Comparison of ENCODE assay signal across 8 cellular contexts in the genomic region with DNA sequence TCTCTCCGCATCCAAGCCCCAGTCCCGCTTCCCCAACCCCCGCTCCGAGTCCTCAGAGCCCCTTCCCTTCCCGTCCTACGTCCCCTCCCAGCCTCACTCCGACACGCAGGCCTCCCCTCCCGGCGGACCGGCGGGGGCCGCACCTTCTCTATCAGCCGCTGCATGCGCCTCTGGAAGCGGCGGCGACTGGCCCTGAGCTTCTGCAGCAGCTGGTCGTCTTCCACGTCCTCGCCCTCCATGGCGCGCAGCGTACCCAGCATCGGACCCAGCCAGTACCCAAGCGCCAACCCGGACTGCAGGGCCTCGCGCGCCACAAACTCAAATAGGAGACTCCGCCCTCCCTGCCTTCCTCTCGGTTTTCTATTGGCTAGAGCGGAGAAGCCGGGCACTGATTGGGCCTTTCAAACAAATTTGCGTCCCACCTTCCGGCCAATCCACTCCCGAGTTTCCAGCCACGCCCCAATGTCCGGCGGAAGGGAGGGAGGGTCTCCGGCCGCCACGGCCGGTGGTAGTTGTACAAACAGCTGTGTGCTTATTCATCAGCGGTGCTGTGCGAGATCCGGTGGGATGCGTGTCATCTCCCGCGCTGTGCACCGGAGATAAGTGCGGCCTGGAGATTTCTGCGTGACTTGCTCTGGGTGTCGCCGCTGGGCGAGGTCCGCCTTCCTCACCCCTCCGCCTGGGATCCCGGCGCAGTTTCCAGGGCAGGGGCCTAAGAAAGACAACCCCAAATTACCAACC. TPM values are rescaled to one million over a fixed set of nuclear protein-coding genes. Genes with fewer than 3 reads are reported as not detected.
DNase-seq lines count a peak whose midpoint lies in the region; ATAC-seq and TF ChIP-seq lines count a peak whose summit lies in the region.

Gene HJURP (minus strand): TSS at position 295 of the 741 bp plus-strand sequence. CDS start 35 bp downstream, at position 260.

- no peaks in the 10 kb centered on the region for H3K36me3 Mint-ChIP-seq in CD4-positive, CD25-positive, alpha-beta regulatory T cell

- H3K4me3 Mint-ChIP-seq in CD4-positive, CD25-positive, alpha-beta regulatory T cell = peak within 1 kb of the TSS; percentile 88 to 100 (median 98)

- 0 to 1% methylated on average over 35 to 54 of the region's 60 CpGs for WGBS in lower leg skin, 2 donors

- H3K27ac ChIP-seq in CD4-positive, CD25-positive, alpha-beta regulatory T cell (ENCODE audit: insufficient read depth, low read length, poor library complexity, severe bottlenecking) = no peak within 1 kb of the TSS
- H3K27ac ChIP-seq in dorsolateral prefrontal cortex = peak within 1 kb of the TSS in 14 of 59 donors; percentile 18 to 79 (median 49)

- intact Hi-C loops in dorsolateral prefrontal cortex (cut with DNase I) (loop anchor here in 1 of 2 donors (10.0 kb wide), 1 partner anchor 690 kb away; no protein-coding TSS in a partner anchor), lower leg skin (cut with DNase I; ENCODE audit: low total_unique reads) (no loop called here)

- H3K27me3 ChIP-seq in CD4-positive, CD25-positive, alpha-beta regulatory T cell (ENCODE audit: control insufficient read depth, insufficient read depth, low read length) = no peaks in the 10 kb centered on the region
- peaks cover 0 to 43% (median 6%) of the 10 kb centered on the region in 45 donors for H3K27me3 ChIP-seq in dorsolateral prefrontal cortex

- H3K4me1 Mint-ChIP-seq in CD4-positive, CD25-positive, alpha-beta regulatory T cell = peaks cover 0 to 58% (median 25%) of the 10 kb centered on the region in 4 donors

- H3K27me3 Mint-ChIP-seq in CD4-positive, CD25-positive, alpha-beta regulatory T cell = peaks cover 9% of the 10 kb centered on the region

- no peaks in the 10 kb centered on the region for H3K36me3 ChIP-seq in CD4-positive, CD25-positive, alpha-beta regulatory T cell (ENCODE audit: control insufficient read depth, insufficient read depth, low read length)

- H3K27ac Mint-ChIP-seq in CD4-positive, CD25-positive, alpha-beta regulatory T cell = peak within 1 kb of the TSS; percentile 33 to 97 (median 95)

- H3K4me3 ChIP-seq in CD4-positive, CD25-positive, alpha-beta regulatory T cell (ENCODE audit: low read depth, low read length) = peak within 1 kb of the TSS; percentile 87
- H3K4me3 ChIP-seq in dorsolateral prefrontal cortex = peak within 1 kb of the TSS; percentile 55 to 98 (median 76)
- H3K4me3 ChIP-seq in lower leg skin (ENCODE audit: low read depth, poor library complexity, severe bottlenecking) = peak within 1 kb of the TSS; percentile 57

- TF ChIP-seq CTCF in dorsolateral prefrontal cortex (IDR thresholded peaks at IDR 0.05 in 54 of 56, conservative IDR thresholded peaks at IDR 0.05 in 2 of 56; ENCODE audit: low read depth in 1 of 56, partially characterized antibody in 56 of 56) (peak in 18 of 56 donors; percentile 6 to 48 (median 15)), lower leg skin (IDR thresholded peaks at IDR 0.05) (no peak)

- TF ChIP-seq POLR2A in lower leg skin (IDR thresholded peaks at IDR 0.05) = no peak

- no peaks in the 10 kb centered on the region for H3K9me3 Mint-ChIP-seq in CD4-positive, CD25-positive, alpha-beta regulatory T cell

- ATAC-seq in CD4-positive, CD25-positive, alpha-beta regulatory T cell (ENCODE audit: low read depth in 2 of 2) = peak; percentile 95 to 97
- ATAC-seq in GM19438 (IDR thresholded peaks at IDR 0.05; ENCODE audit: low read depth, unreplicated experiment) (peak; percentile 96), HG03571 (IDR thresholded peaks at IDR 0.05; ENCODE audit: unreplicated experiment) (peak; percentile 97)

- peak; percentile 87 to 98 (median 91) for DNase-seq in CD4-positive, CD25-positive, alpha-beta regulatory T cell
- peak; percentile 93 for DNase-seq in NCI-H774 (lab: John Stamatoyannopoulos, UW)
- DNase-seq in activated CD4-positive, alpha-beta T cell treated with anti-CD3 and anti-CD28 coated beads, Interleukin-2, amount 50 U/mL, for 24 hours (ENCODE audit: low read depth in 1 of 2, low spot score in 1 of 2) = peak; percentile 74 to 87
- peak; percentile 85 to 95 (median 92) for DNase-seq in dorsolateral prefrontal cortex
- peak; percentile 93 to 98 for DNase-seq in lower leg skin (ENCODE audit: low spot score in 2 of 2)
- DNase-seq in stimulated activated CD4-positive, alpha-beta T cell treated with anti-CD3 and anti-CD28 coated beads, Interleukin-4, amount 100 ng/mL, for 4 hours = peak; percentile 79 to 80

- H3K9me3 ChIP-seq in CD4-positive, CD25-positive, alpha-beta regulatory T cell (ENCODE audit: control insufficient read depth in 2 of 2, low read length in 2 of 2) = no peaks in the 10 kb centered on the region

- H3K4me1 ChIP-seq in CD4-positive, CD25-positive, alpha-beta regulatory T cell (ENCODE audit: control insufficient read depth, insufficient read depth, low read length, poor library complexity, severe bottlenecking) = peaks cover 29% of the 10 kb centered on the region

RNA-seq across cellular contexts. Expression of gene HJURP, which starts in this region (rescaled TPM):
- total RNA-seq in CD4-positive, CD25-positive, alpha-beta regulatory T cell = 1.8 TPM
- polyA plus RNA-seq in CD4-positive, CD25-positive, alpha-beta regulatory T cell = 1 to 10 TPM in 2 of 4 donors, under 1 TPM in 2; 0.34 to 1.7 (median 0.98) TPM
- total RNA-seq in dorsolateral prefrontal cortex (1 to 10 TPM in 4 of 120 experiments, under 1 TPM in 19, not detected in 97; 0.18 to 1.9 (median 0.66) TPM), lower leg skin (1 to 10 TPM; 1.2 to 4.4 (median 3.5) TPM)
